8 cellular contexts compared by ENCODE assay signal in genomic region chrX:119784747-119785446, GRCh38. TPM values are rescaled to one million over a fixed set of nuclear protein-coding genes. Genes with fewer than 3 reads are reported as not detected.
A peak's percentile ranks its signal among the peaks of the same experiment; 100 is the strongest.
DNase-seq lines count a peak whose midpoint lies in the region; ATAC-seq and TF ChIP-seq lines count a peak whose summit lies in the region.

No MANE protein-coding gene starts in this region.

- intact Hi-C loops in heart right ventricle (cut with DNase I): loop anchor here in 2 of 10 donors (10.0 kb wide), 1 partner anchor 90 kb away; the partner anchor contains the start of genes NDUFA1 (in 2 of the 2) and RNF113A (in 2 of the 2)

- H3K4me3 ChIP-seq in heart right ventricle (no peak overlapping the region), right atrium auricular region (no peak overlapping the region)

- peak in 1 of 2 donors; percentile 21 for DNase-seq in heart right ventricle
- DNase-seq in right atrium auricular region (ENCODE audit: low spot score): no peak
- peak; percentile 34 for DNase-seq in MV-4-11 (lab: John Stamatoyannopoulos, UW)
- peak; percentile 6 to 14 for DNase-seq in activated CD4-positive, alpha-beta T cell treated with anti-CD3 and anti-CD28 coated beads, Interleukin-2, amount 50 U/mL, for 24 hours (ENCODE audit: low read depth in 1 of 2, low spot score in 1 of 2)
- peak; percentile 44 to 56 for DNase-seq in erythroblast (lab: John Stamatoyannopoulos, UW)
- peak; percentile 55 for DNase-seq in stimulated activated CD4-positive, alpha-beta T cell treated with anti-CD3 and anti-CD28 coated beads, Interleukin-4, amount 100 ng/mL, for 24 hours
- no peak for DNase-seq in middle frontal gyrus (ENCODE audit: extremely low spot score, low spot score)

- no peaks in the 10 kb centered on the region for H3K27me3 ChIP-seq in heart right ventricle
- H3K27me3 ChIP-seq in right atrium auricular region: no peaks in the 10 kb centered on the region

- no peak for TF ChIP-seq POLR2A in erythroblast (IDR thresholded peaks at IDR 0.05; ENCODE audit: low read length)

- H3K27ac ChIP-seq in heart right ventricle (no peak overlapping the region), right atrium auricular region (no peak overlapping the region)

- peaks cover 0 to 31% (median 23%) of the 10 kb centered on the region in 9 donors for H3K4me1 ChIP-seq in heart right ventricle
- peaks cover 0 to 15% of the 10 kb centered on the region in 2 donors for H3K4me1 ChIP-seq in right atrium auricular region

- peak in 7 of 9 donors; percentile 23 to 59 (median 31) for TF ChIP-seq CTCF in heart right ventricle (IDR thresholded peaks at IDR 0.05)
- peak in 1 of 2 donors; percentile 40 for TF ChIP-seq CTCF in right atrium auricular region (IDR thresholded peaks at IDR 0.05)

- H3K9me3 ChIP-seq in heart right ventricle: no peaks in the 10 kb centered on the region
- H3K9me3 ChIP-seq in right atrium auricular region: no peaks in the 10 kb centered on the region

- ATAC-seq in heart right ventricle (peak in 2 of 8 donors; percentile 33 to 37), GM18517 (IDR thresholded peaks at IDR 0.05; ENCODE audit: unreplicated experiment) (no peak)

- H3K36me3 ChIP-seq in heart right ventricle (peaks cover 0 to 75% (median 0%) of the 10 kb centered on the region in 9 donors), right atrium auricular region (peaks cover 33% of the 10 kb centered on the region)

- 85 to 86% methylated on average over 14 of the region's 14 CpGs for WGBS in heart right ventricle, 2 donors

RNA-seq across cellular contexts. Expression of gene RPL39, which starts 6.5 kb away (rescaled TPM):
- 1,000 to 10,000 TPM; 1,035 to 1,338 (median 1,072) TPM for total RNA-seq in heart right ventricle
- polyA plus RNA-seq in heart right ventricle: 1,000 to 10,000 TPM; 1,899 to 6,428 TPM
- total RNA-seq in right atrium auricular region: 1,000 to 10,000 TPM; 1,432 to 3,550 TPM

RNA-seq across cellular contexts. Expression of gene SOWAHD, which starts 26.5 kb away (rescaled TPM):
- total RNA-seq in heart right ventricle: 1 to 10 TPM in 1 of 10 donors, under 1 TPM in 3, not detected in 6; 0.35 to 1.7 (median 0.36) TPM
- polyA plus RNA-seq in heart right ventricle: under 1 TPM in 1 of 2 donors, not detected in 1; 0.12 TPM
- total RNA-seq in right atrium auricular region: not detected

Comparison
In these comparisons a context has a peak if more than half of its experiments do, and no peak if none do; other contexts are left out.
1. DNase-seq: peak in MV-4-11 (single experiment), activated CD4-positive, alpha-beta T cell treated with anti-CD3 and anti-CD28 coated beads, Interleukin-2, amount 50 U/mL, for 24 hours (2 of 2), erythroblast (2 of 2) and stimulated activated CD4-positive, alpha-beta T cell treated with anti-CD3 and anti-CD28 coated beads, Interleukin-4, amount 100 ng/mL, for 24 hours (single experiment); none in right atrium auricular region (single experiment) and middle frontal gyrus (single experiment).